ENCODE assay signal across 1 cellular context in genomic region chr14:81162941-81163340, GRCh38.
TF ChIP-seq lines count a peak whose summit lies in the region.

No MANE protein-coding gene starts in this region.

TF ChIP-seq in GM12878, 131 proteins besides CTCF, POLR2A, EP300 and RAD21 (continued from another document):
- TF ChIP-seq HSF1 (IDR thresholded peaks at IDR 0.05; ENCODE audit: low read depth, low read length): no peak
